10 cellular contexts compared by ENCODE assay signal in genomic region chr3:184241447-184242296, GRCh38. TPM values are rescaled to one million over a fixed set of nuclear protein-coding genes. Genes with fewer than 3 reads are reported as not detected.
A peak's percentile ranks its signal among the peaks of the same experiment; 100 is the strongest.
DNase-seq lines count a peak whose midpoint lies in the region; ATAC-seq, FAIRE-seq and TF ChIP-seq lines count a peak whose summit lies in the region.
"Had no signal": no experiment of that assay in that cellular context is flagged by ENCODE, and none has a peak within 500 bp of the region (broad histone marks: within the 10 kb centered on the region; RNA-seq: fewer than 3 reads in every experiment).

No MANE protein-coding gene starts in this region.

- POLR2A ChIA-PET in GM12878 (lab: Charles Lee), result no interaction called here

- peak; percentile 15 for TF ChIP-seq CTCF in D721Med (IDR thresholded peaks at IDR 0.05; ENCODE audit: insufficient read depth, missing control alignments)
- TF ChIP-seq CTCF in GM12878 (IDR thresholded peaks at IDR 0.05 in 2 of 3, conservative IDR thresholded peaks at IDR 0.05 in 1 of 3; ENCODE audit: control insufficient read depth in 2 of 3, extremely low read depth in 1 of 3, insufficient read depth in 1 of 3, low read depth in 3 of 3, low read length in 3 of 3), result peak in 2 of 3 experiments; percentile 28 to 43; a peak in 3 of 6 replicates
- TF ChIP-seq CTCF in mucosa of descending colon (IDR thresholded peaks at IDR 0.05), result peak; percentile 43

- no peak for FAIRE-seq in D721Med (lab: Jason Lieb, UNC)
- no peak for FAIRE-seq in GM12878 (lab: Jason Lieb, UNC)

- RAD21 ChIA-PET in GM12878 (lab: Charles Lee; ENCODE audit: unreplicated experiment), result no interaction called here

- no peak for TF ChIP-seq EP300 in GM12878 (IDR thresholded peaks at IDR 0.05; ENCODE audit: borderline replicate concordance in 1 of 2, control insufficient read depth in 1 of 2, low read depth in 2 of 2, low read length in 2 of 2)

- intact Hi-C loops in GM12878 (cut with micrococcal nuclease; ENCODE audit: unreplicated experiment) (no loop called here), mucosa of descending colon (cut with DNase I, micrococcal nuclease) (no loop called here)

- in situ Hi-C loops in GM12878 (cut with MboI), result no loop called here

- no peaks in the 10 kb centered on the region for H3K79me2 ChIP-seq in GM12878 (ENCODE audit: control insufficient read depth, insufficient read depth, low read length)

- H3K9me3 ChIP-seq in HUES64 (ENCODE audit: insufficient read depth, low read depth, low read length) (no peaks in the 10 kb centered on the region), GM12878 (replicated peaks; ENCODE audit: control insufficient read depth, insufficient read depth, low read length) (no peaks in the 10 kb centered on the region), mucosa of descending colon (no peaks in the 10 kb centered on the region)

- H2AFZ ChIP-seq in GM12878 (ENCODE audit: control insufficient read depth, low read depth, low read length), result no peak overlapping the region

- SMC1A ChIA-PET in GM12878 (lab: Charles Lee; ENCODE audit: uncharacterized antibody, unreplicated experiment), result no interaction called here

- no peak overlapping the region for H3K27ac ChIP-seq in HUES64 (ENCODE audit: low read depth, low read length)
- H3K27ac ChIP-seq in GM12878 (ENCODE audit: control insufficient read depth, insufficient read depth), result no peak overlapping the region

- WGBS in HUES64, result 78% methylated on average over 46 of the region's 46 CpGs
- WGBS in GM12878 (ENCODE audit: insufficient coverage, insufficient replicate concordance, low lambda C conversion rate, missing lambda C conversion rate), result 61% methylated on average over 39 of the region's 46 CpGs

- CTCF ChIA-PET in GM12878 (lab: Yijun Ruan, JAX), result interaction anchor here (0.6 to 3.4 kb wide), 3 partner anchors 14 to 570 kb away, joined by 3 to 11 read pairs (median 4); no protein-coding TSS in a partner anchor

- H3K27me3 ChIP-seq in HUES64 (ENCODE audit: insufficient read depth, low read length), result no peaks in the 10 kb centered on the region
- H3K27me3 ChIP-seq in GM12878 (replicated peaks in 1 of 2; ENCODE audit: control insufficient read depth in 2 of 2, insufficient read depth in 2 of 2, low read length in 1 of 2), result no peaks in the 10 kb centered on the region

- BruUV-seq in GM12878 (replicated peaks; lab: Mats Ljungman, UMichigan), result no TSS peak

- ATAC-seq in GM12878 (peak; percentile 56), mucosa of descending colon (peak; percentile 93), HG02884 (IDR thresholded peaks at IDR 0.05; ENCODE audit: unreplicated experiment) (no peak)

- H4K20me1 ChIP-seq in GM12878 (ENCODE audit: control insufficient read depth, insufficient read depth), result no peaks in the 10 kb centered on the region

- no peak overlapping the region for H3K4me2 ChIP-seq in GM12878 (ENCODE audit: control insufficient read depth, insufficient read depth)

- no peak for DNase-seq in D721Med (ENCODE audit: insufficient read length, low spot score)
- DNase-seq in GM12878 (ENCODE audit: low read depth, low spot score), result no peak
- DNase-seq in mucosa of descending colon, result peak; percentile 80 to 84 (median 83)
- no peak for DNase-seq in inferior parietal cortex (ENCODE audit: extremely low spot score)
- DNase-seq in activated CD4-positive, CD25-positive, alpha-beta regulatory T cell (lab: John Stamatoyannopoulos, UW), result no peak
- no peak for DNase-seq in cerebellar cortex (ENCODE audit: low spot score)

- H3K4me1 ChIP-seq in HUES64 (ENCODE audit: insufficient read depth, low read length) (no peaks in the 10 kb centered on the region), GM12878 (ENCODE audit: control insufficient read depth, insufficient read depth, low read length) (no peaks in the 10 kb centered on the region), mucosa of descending colon (ENCODE audit: low read depth) (no peaks in the 10 kb centered on the region)

- H3K4me3 ChIP-seq in HUES64 (ENCODE audit: low read length) (peak overlapping the region; percentile 24; the same call in 1 of the 2 replicates), GM12878 (no peak overlapping the region), mucosa of descending colon (no peak overlapping the region)

- H3K9ac ChIP-seq in HUES64 (ENCODE audit: low read depth, low read length) (no peak overlapping the region), GM12878 (ENCODE audit: control insufficient read depth, insufficient read depth, low read length) (no peak overlapping the region)

- H3K36me3 ChIP-seq in HUES64 (ENCODE audit: insufficient read depth, low read length) (peaks cover 37% of the 10 kb centered on the region), GM12878 (ENCODE audit: control insufficient read depth in 2 of 2, insufficient read depth in 2 of 2, low read length in 1 of 2) (peaks cover 17 to 20% of the 10 kb centered on the region in 2 experiments), mucosa of descending colon (ENCODE audit: low read depth) (no peaks in the 10 kb centered on the region)

- peak; percentile 49 for TF ChIP-seq RAD21 in GM12878 (IDR thresholded peaks at IDR 0.05; ENCODE audit: insufficient read depth, low read depth, low read length)

- TF ChIP-seq POLR2A in GM12878 (IDR thresholded peaks at IDR 0.05; ENCODE audit: low read depth, low read length), result no peak

RNA-seq across cellular contexts. Expression of gene ALG3, which starts 7.1 kb away (rescaled TPM):
- 42.7 TPM for polyA plus RNA-seq in HUES64 (2013, experiment 1 of 2)
- 39.8 TPM for polyA plus RNA-seq in HUES64 (2013, experiment 2 of 2)
- total RNA-seq in GM12878 (2013; cell fraction: nucleolus; rRNA removed), result 59.6 and 62.8 TPM in 2 replicates
- total RNA-seq in GM12878 (2014; rRNA removed) (39.6 and 47.5 TPM in 2 replicates), GM12878 (2014; rRNA removed; fragmentation: Illumina TruSeq; extraction: Trizol) (20.9 and 21.2 TPM in 2 replicates), GM12878 (2021) (44.5 and 44.9 TPM in 2 replicates), mucosa of descending colon (10 to 100 TPM; 30.8 to 39.9 (median 34.5) TPM)
- polyA plus RNA-seq in GM12878 (2011; ENCODE audit: low read depth), result 26.6 TPM
- polyA plus RNA-seq in GM12878 (2011; rRNA removed) (15.8 and 29.0 TPM in 2 replicates), GM12878 (2014; fragmentation: Illumina TruSeq; extraction: Trizol) (25.5 and 36.0 TPM in 2 replicates), GM12878 (2014; fragmentation: Nextera tagmentation; extraction: Ambion mirVana) (10 to 100 TPM; 13.6 to 16.0 TPM), GM12878 (2014; rRNA removed) (42.9 and 45.1 TPM in 2 replicates), GM12878 (2016; fragmentation: Nextera tagmentation; extraction: Ambion mirVana) (10 to 100 TPM; 82.9 to 84.7 TPM)
- polyA plus RNA-seq in GM12878 (2011; cell fraction: cytosol; rRNA removed), result 54.5 and 60.6 TPM in 2 replicates
- polyA plus RNA-seq in GM12878 (2011; cell fraction: nucleus; rRNA removed), result 70.1 and 85.0 TPM in 2 replicates
- 38.4 and 41.0 TPM in 2 replicates for polyA plus RNA-seq in GM12878 (2012)
- polyA minus RNA-seq in GM12878 (2011; rRNA and poly(A)+ RNA removed), result 94.2 and 111 TPM in 2 replicates
- 22.0 and 29.8 TPM in 2 replicates for polyA minus RNA-seq in GM12878 (2011; cell fraction: cytosol; rRNA and poly(A)+ RNA removed)
- polyA minus RNA-seq in GM12878 (2011; cell fraction: nucleus; rRNA and poly(A)+ RNA removed), result 54.0 and 65.6 TPM in 2 replicates

RNA-seq across cellular contexts. Expression of gene EEF1AKMT4, which starts 7.8 kb away (rescaled TPM):
- polyA plus RNA-seq in HUES64 (2013, experiment 1 of 2), result 6.2 TPM
- polyA plus RNA-seq in HUES64 (2013, experiment 2 of 2), result 7.3 TPM
- total RNA-seq in GM12878 (2013; cell fraction: nucleolus; rRNA removed), result 3.7 and 3.8 TPM in 2 replicates
- total RNA-seq in GM12878 (2014; rRNA removed) (17.8 and 19.2 TPM in 2 replicates), GM12878 (2014; rRNA removed; fragmentation: Illumina TruSeq; extraction: Trizol) (7.8 and 8.8 TPM in 2 replicates), GM12878 (2021) (10.2 and 11.9 TPM in 2 replicates), mucosa of descending colon (1 to 10 TPM; 2.8 to 5.0 (median 3.2) TPM)
- 2.5 TPM for polyA plus RNA-seq in GM12878 (2011; ENCODE audit: low read depth)
- polyA plus RNA-seq in GM12878 (2011; rRNA removed) (5.0 and 9.4 TPM in 2 replicates), GM12878 (2014; fragmentation: Illumina TruSeq; extraction: Trizol) (3.3 and 7.5 TPM in 2 replicates), GM12878 (2014; fragmentation: Nextera tagmentation; extraction: Ambion mirVana) (10 to 100 TPM; 18.7 to 19.2 TPM), GM12878 (2014; rRNA removed) (18.7 and 19.6 TPM in 2 replicates), GM12878 (2016; fragmentation: Nextera tagmentation; extraction: Ambion mirVana) (10 to 100 TPM; 23.3 to 26.8 TPM)
- 22.1 and 24.4 TPM in 2 replicates for polyA plus RNA-seq in GM12878 (2011; cell fraction: cytosol; rRNA removed)
- 10.5 and 11.1 TPM in 2 replicates for polyA plus RNA-seq in GM12878 (2011; cell fraction: nucleus; rRNA removed)
- 6.1 and 6.7 TPM in 2 replicates for polyA plus RNA-seq in GM12878 (2012)
- polyA minus RNA-seq in GM12878 (2011; rRNA and poly(A)+ RNA removed), result 9.7 and 14.3 TPM in 2 replicates
- polyA minus RNA-seq in GM12878 (2011; cell fraction: cytosol; rRNA and poly(A)+ RNA removed), result 3.7 and 4.8 TPM in 2 replicates
- polyA minus RNA-seq in GM12878 (2011; cell fraction: nucleus; rRNA and poly(A)+ RNA removed), result 4.1 and 5.2 TPM in 2 replicates

RNA-seq across cellular contexts. Expression of gene VWA5B2, which starts 12.3 kb away (rescaled TPM):
- polyA plus RNA-seq in HUES64 (2013, experiment 1 of 2), result 0.25 TPM
- polyA plus RNA-seq in HUES64 (2013, experiment 2 of 2), result not detected
- total RNA-seq in GM12878 (2013; cell fraction: nucleolus; rRNA removed), result not detected in 2 replicates
- not detected in 2 replicates for total RNA-seq in GM12878 (2014; rRNA removed)
- not detected in 2 replicates for total RNA-seq in GM12878 (2014; rRNA removed; fragmentation: Illumina TruSeq; extraction: Trizol)
- not detected in 2 replicates for total RNA-seq in GM12878 (2021)
- not detected for polyA plus RNA-seq in GM12878 (2011; ENCODE audit: low read depth)
- 0.03 TPM in 1 of 2 replicates, not detected in the other for polyA plus RNA-seq in GM12878 (2011; rRNA removed)
- polyA plus RNA-seq in GM12878 (2011; cell fraction: cytosol; rRNA removed), result 0.03 TPM in 1 of 2 replicates, not detected in the other
- polyA plus RNA-seq in GM12878 (2011; cell fraction: nucleus; rRNA removed), result 0.64 and 1.1 TPM in 2 replicates
- 0.08 TPM in 1 of 2 replicates, not detected in the other for polyA plus RNA-seq in GM12878 (2012)
- not detected in 2 replicates for polyA plus RNA-seq in GM12878 (2014; fragmentation: Illumina TruSeq; extraction: Trizol)
- not detected for polyA plus RNA-seq in GM12878 (2014; fragmentation: Nextera tagmentation; extraction: Ambion mirVana)
- polyA plus RNA-seq in GM12878 (2014; rRNA removed), result not detected in 2 replicates
- under 1 TPM in 1 of 2 experiments, not detected in 1; 0.09 TPM for polyA plus RNA-seq in GM12878 (2016; fragmentation: Nextera tagmentation; extraction: Ambion mirVana)
- polyA minus RNA-seq in GM12878 (2011; rRNA and poly(A)+ RNA removed), result not detected in 2 replicates
- polyA minus RNA-seq in GM12878 (2011; cell fraction: cytosol; rRNA and poly(A)+ RNA removed), result not detected in 2 replicates
- 0.38 TPM in 1 of 2 replicates, not detected in the other for polyA minus RNA-seq in GM12878 (2011; cell fraction: nucleus; rRNA and poly(A)+ RNA removed)
- 1 to 10 TPM in 2 of 3 donors, under 1 TPM in 1; 0.60 to 2.9 (median 2.6) TPM for total RNA-seq in mucosa of descending colon

RNA-seq across cellular contexts. Expression of gene CAMK2N2, which starts 19.7 kb away (rescaled TPM):
- 6.3 TPM for polyA plus RNA-seq in HUES64 (2013, experiment 1 of 2)
- polyA plus RNA-seq in HUES64 (2013, experiment 2 of 2), result 7.7 TPM
- total RNA-seq in GM12878 (2013; cell fraction: nucleolus; rRNA removed), result 0.37 TPM in 1 of 2 replicates, not detected in the other
- total RNA-seq in GM12878 (2014; rRNA removed) (0.56 and 0.76 TPM in 2 replicates), GM12878 (2014; rRNA removed; fragmentation: Illumina TruSeq; extraction: Trizol) (0.32 and 0.45 TPM in 2 replicates), GM12878 (2021) (1.4 and 1.9 TPM in 2 replicates), mucosa of descending colon (under 1 TPM in 1 of 3 donors, not detected in 2; 0.95 TPM)
- polyA plus RNA-seq in GM12878 (2011; ENCODE audit: low read depth), result 0.28 TPM
- polyA plus RNA-seq in GM12878 (2011; rRNA removed) (0.16 TPM in 1 of 2 replicates, not detected in the other), GM12878 (2014; fragmentation: Illumina TruSeq; extraction: Trizol) (0.17 and 0.90 TPM in 2 replicates), GM12878 (2014; fragmentation: Nextera tagmentation; extraction: Ambion mirVana) (under 1 TPM; 0.06 to 0.24 TPM), GM12878 (2014; rRNA removed) (0.88 and 1.1 TPM in 2 replicates), GM12878 (2016; fragmentation: Nextera tagmentation; extraction: Ambion mirVana) (under 1 TPM in 1 of 2 experiments, not detected in 1; 0.11 TPM)
- polyA plus RNA-seq in GM12878 (2011; cell fraction: cytosol; rRNA removed), result 0.28 and 0.35 TPM in 2 replicates
- polyA plus RNA-seq in GM12878 (2011; cell fraction: nucleus; rRNA removed), result 0.16 and 0.63 TPM in 2 replicates
- 0.15 and 0.22 TPM in 2 replicates for polyA plus RNA-seq in GM12878 (2012)
- polyA minus RNA-seq in GM12878 (2011; rRNA and poly(A)+ RNA removed), result 0.22 and 0.77 TPM in 2 replicates
- not detected in 2 replicates for polyA minus RNA-seq in GM12878 (2011; cell fraction: cytosol; rRNA and poly(A)+ RNA removed)
- 0.24 and 1.5 TPM in 2 replicates for polyA minus RNA-seq in GM12878 (2011; cell fraction: nucleus; rRNA and poly(A)+ RNA removed)
- polyA plus RNA-seq: IgD-negative memory B cell had no signal

RNA-seq across cellular contexts. Expression of gene ECE2, which starts 34.1 kb away (rescaled TPM):
- not detected for polyA plus RNA-seq in HUES64 (2013, experiment 1 of 2)
- polyA plus RNA-seq in HUES64 (2013, experiment 2 of 2), result not detected
- total RNA-seq in GM12878 (2013; cell fraction: nucleolus; rRNA removed), result not detected in 2 replicates
- total RNA-seq in GM12878 (2014; rRNA removed), result not detected in 2 replicates
- total RNA-seq in GM12878 (2014; rRNA removed; fragmentation: Illumina TruSeq; extraction: Trizol), result not detected in 2 replicates
- not detected in 2 replicates for total RNA-seq in GM12878 (2021)
- not detected for polyA plus RNA-seq in GM12878 (2011; ENCODE audit: low read depth)
- not detected in 2 replicates for polyA plus RNA-seq in GM12878 (2011; rRNA removed)
- not detected in 2 replicates for polyA plus RNA-seq in GM12878 (2011; cell fraction: cytosol; rRNA removed)
- not detected in 2 replicates for polyA plus RNA-seq in GM12878 (2011; cell fraction: nucleus; rRNA removed)
- not detected in 2 replicates for polyA plus RNA-seq in GM12878 (2012)
- polyA plus RNA-seq in GM12878 (2014; fragmentation: Illumina TruSeq; extraction: Trizol), result not detected in 2 replicates
- not detected for polyA plus RNA-seq in GM12878 (2014; fragmentation: Nextera tagmentation; extraction: Ambion mirVana)
- not detected in 2 replicates for polyA plus RNA-seq in GM12878 (2014; rRNA removed)
- not detected for polyA plus RNA-seq in GM12878 (2016; fragmentation: Nextera tagmentation; extraction: Ambion mirVana)
- polyA minus RNA-seq in GM12878 (2011; rRNA and poly(A)+ RNA removed), result not detected in 2 replicates
- not detected in 2 replicates for polyA minus RNA-seq in GM12878 (2011; cell fraction: cytosol; rRNA and poly(A)+ RNA removed)
- not detected in 2 replicates for polyA minus RNA-seq in GM12878 (2011; cell fraction: nucleus; rRNA and poly(A)+ RNA removed)
- 1 to 10 TPM in 1 of 3 donors, under 1 TPM in 1, not detected in 1; 0.19 to 2.2 TPM for total RNA-seq in mucosa of descending colon
- total RNA-seq: glomerular endothelial cell had no signal
- polyA plus RNA-seq: IgD-negative memory B cell had no signal

Comparison
In these comparisons a context has a peak if more than half of its experiments do, and no peak if none do; other contexts are left out.
1. DNase-seq: peak in mucosa of descending colon (3 of 3); none in D721Med (single experiment), GM12878 (single experiment), inferior parietal cortex (single experiment), activated CD4-positive, CD25-positive, alpha-beta regulatory T cell (0 of 4) and cerebellar cortex (single experiment).
2. Peak in every context shown above with its lines, with median percentiles within 50 percentile points of each other: CTCF ChIP-seq.